8 cellular contexts compared by ENCODE assay signal in genomic region chr17:57357830-57358426, GRCh38.
DNase-seq lines count a peak whose midpoint lies in the region; ATAC-seq and TF ChIP-seq lines count a peak whose summit lies in the region.

No MANE protein-coding gene starts in this region.

- H3F3A ChIP-seq in Loucy (ENCODE audit: low read depth) = 0 out of 2 replicates have a peak, but pooled peaks cover 5% of the 10 kb centered on the region

- H3K36me3 ChIP-seq in Loucy (ENCODE audit: insufficient read depth, low read length) = peaks cover 34% of the 10 kb centered on the region; the same call in 1 of the 2 replicates
- H3K36me3 ChIP-seq in lung (ENCODE audit: control insufficient read depth in 2 of 2, insufficient read depth in 2 of 2, low read length in 2 of 2) = no peaks in the 10 kb centered on the region

- peak overlapping the region; percentile 49 for H3K4me2 ChIP-seq in Loucy (ENCODE audit: low read depth, low read length, poor library complexity, severe bottlenecking)

- H3K27me3 ChIP-seq in Loucy (ENCODE audit: insufficient read depth, low read length, poor library complexity, severe bottlenecking) (no peaks in the 10 kb centered on the region), lung (ENCODE audit: control insufficient read depth, insufficient read depth) (no peaks in the 10 kb centered on the region)

- 51 to 55% methylated on average over 3 of the region's 3 CpGs for WGBS in lung, 2 donors

- no peaks in the 10 kb centered on the region for H3K9me3 ChIP-seq in Loucy (ENCODE audit: insufficient read depth, low read depth, low read length)
- H3K9me3 ChIP-seq in lung (ENCODE audit: control insufficient read depth in 2 of 2, insufficient read depth in 1 of 2, low read length in 1 of 2) = no peaks in the 10 kb centered on the region

- CTCF ChIA-PET in GM10248 (lab: Yijun Ruan, JAX) = interaction anchor here (0.7 to 2.4 kb wide), 10 partner anchors 10 to 317 kb away, joined by 3 to 12 read pairs (median 4); no protein-coding TSS in a partner anchor

- H3K4me3 ChIP-seq in Loucy (ENCODE audit: low read length, poor library complexity, severe bottlenecking) (no peak overlapping the region), lung (no peak overlapping the region)

- peaks cover 73% of the 10 kb centered on the region for H3K4me1 ChIP-seq in Loucy (ENCODE audit: insufficient read depth, low read length, poor library complexity, severe bottlenecking)
- peaks cover 7 to 31% of the 10 kb centered on the region in 2 donors for H3K4me1 ChIP-seq in lung (ENCODE audit: control insufficient read depth in 2 of 2, insufficient read depth in 2 of 2, low read length in 2 of 2)

- H3K79me2 ChIP-seq in Loucy (ENCODE audit: insufficient read depth, low read length) = peaks cover 100% of the 10 kb centered on the region

- ATAC-seq in GM21423 (IDR thresholded peaks at IDR 0.05; ENCODE audit: unreplicated experiment) (peak; percentile 48), lung (ENCODE audit: insufficient read depth, low FRiP score) (no peak), omental fat pad (ENCODE audit: low FRiP score) (no peak)

- H3K27ac ChIP-seq in lung (ENCODE audit: low read depth in 1 of 2, low read length in 1 of 2) = peak overlapping the region; percentile 53 to 67

- peak overlapping the region; percentile 2 for H3K9ac ChIP-seq in Loucy (ENCODE audit: low read depth, low read length, poor library complexity, severe bottlenecking)

- no peak for TF ChIP-seq CTCF in GM10248 (IDR thresholded peaks at IDR 0.05; ENCODE audit: control extremely low read depth, extremely low read depth, low read depth, missing control alignments)
- TF ChIP-seq CTCF in Loucy (conservative IDR thresholded peaks at IDR 0.05; ENCODE audit: low read length) = no peak
- no peak for TF ChIP-seq CTCF in lung (IDR thresholded peaks at IDR 0.05; ENCODE audit: control extremely low read depth, extremely low read depth)
- TF ChIP-seq CTCF in omental fat pad (IDR thresholded peaks at IDR 0.05) = no peak

- H3K9me2 ChIP-seq in Loucy (replicated peaks; ENCODE audit: low read depth, low read length) = no peaks in the 10 kb centered on the region

- POLR2A ChIA-PET in GM10248 (lab: Yijun Ruan, JAX) = no interaction called here

- peak; percentile 49 for DNase-seq in GM10248 (ENCODE audit: extremely low spot score)
- DNase-seq in lung (ENCODE audit: low spot score) = no peak
- no peak for DNase-seq in omental fat pad (ENCODE audit: low spot score)
- no peak for DNase-seq in NCI-H774 (lab: John Stamatoyannopoulos, UW)
- DNase-seq in NCI-H2029 (lab: John Stamatoyannopoulos, UW) = no peak
- no peak for DNase-seq in cerebellar cortex (ENCODE audit: low spot score)

- H4K20me1 ChIP-seq in Loucy (ENCODE audit: insufficient read depth, low read length, poor library complexity, severe bottlenecking) = peaks cover 94% of the 10 kb centered on the region

- H2AFZ ChIP-seq in Loucy (ENCODE audit: low read length) = no peak overlapping the region
